Comparison of ENCODE assay signal across 24 cellular contexts in the genomic region with DNA sequence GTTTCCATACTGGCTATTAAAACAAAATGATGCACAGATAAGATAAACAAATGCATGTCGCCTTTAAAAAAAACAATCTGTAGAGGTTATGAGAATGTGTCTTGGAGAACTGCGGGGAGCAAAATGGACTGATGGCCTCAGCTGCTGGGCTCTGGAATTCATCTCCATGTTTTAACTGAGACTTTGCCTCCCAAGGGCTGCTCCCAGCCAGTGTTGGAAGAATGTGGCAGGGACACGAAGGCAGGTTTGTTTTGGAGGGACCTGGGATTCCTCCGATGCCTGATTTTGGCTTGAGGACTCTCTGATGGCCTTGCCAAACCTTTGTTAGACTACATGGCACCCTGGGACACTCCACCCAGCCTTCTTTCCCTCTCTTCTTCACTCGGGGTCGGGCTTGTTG.
DNase-seq lines count a peak whose midpoint lies in the region; ATAC-seq, FAIRE-seq and TF ChIP-seq lines count a peak whose summit lies in the region.
"Had no signal": no experiment of that assay in that cellular context is flagged by ENCODE, and none has a peak within 500 bp of the region (broad histone marks: within the 10 kb centered on the region; RNA-seq: fewer than 3 reads in every experiment).

No MANE protein-coding gene starts in this region.

- CTCF ChIA-PET in K562 (lab: Yijun Ruan, JAX; ENCODE audit: low intra/inter-chr PET ratio): no interaction called here

- H3K27ac Mint-ChIP-seq in neural progenitor cell (peak overlapping the region; percentile 9), osteocyte (ENCODE audit: unreplicated experiment) (no peak overlapping the region)
- H3K27ac Mint-ChIP-seq: B cell; CD4-positive, alpha-beta T cell; CD8-positive, alpha-beta T cell had no signal

- intact Hi-C loops in K562 (cut with micrococcal nuclease) (no loop called here), prostate gland (cut with DNase I) (no loop called here)

- H4K8ac ChIP-seq in mesenchymal stem cell (ENCODE audit: low read length): no peak overlapping the region

- H3K4me3 Mint-ChIP-seq in neural progenitor cell (no peak overlapping the region), osteocyte (ENCODE audit: unreplicated experiment) (no peak overlapping the region)
- H3K4me3 Mint-ChIP-seq: B cell; CD4-positive, alpha-beta T cell; CD8-positive, alpha-beta T cell had no signal

- no peaks in the 10 kb centered on the region for H3K27me3 ChIP-seq in K562 (ENCODE audit: control insufficient read depth in 2 of 2, insufficient read depth in 2 of 2, low read length in 2 of 2)
- H3K27me3 ChIP-seq in neural progenitor cell: no peaks in the 10 kb centered on the region
- H3K27me3 ChIP-seq in smooth muscle cell (ENCODE audit: low read depth): no peaks in the 10 kb centered on the region
- no peaks in the 10 kb centered on the region for H3K27me3 ChIP-seq in suprapubic skin
- no peaks in the 10 kb centered on the region for H3K27me3 ChIP-seq in prostate gland (replicated peaks; ENCODE audit: insufficient read depth)
- H3K27me3 ChIP-seq in mesenchymal stem cell (ENCODE audit: control insufficient read depth in 1 of 2, insufficient read depth in 1 of 2, low read length in 2 of 2): peaks cover 0 to 13% of the 10 kb centered on the region in 2 experiments

- peaks cover 0 to 6% of the 10 kb centered on the region in 2 experiments; a peak in 1 of 5 replicates for H3K4me1 ChIP-seq in K562 (replicated peaks in 1 of 2; ENCODE audit: control insufficient read depth in 2 of 2, insufficient read depth in 2 of 2, low read length in 2 of 2)
- peaks cover 16% of the 10 kb centered on the region for H3K4me1 ChIP-seq in neural progenitor cell
- H3K4me1 ChIP-seq in smooth muscle cell (ENCODE audit: low read depth): peaks cover 7% of the 10 kb centered on the region
- no peaks in the 10 kb centered on the region for H3K4me1 ChIP-seq in suprapubic skin
- H3K4me1 ChIP-seq in prostate gland (replicated peaks): no peaks in the 10 kb centered on the region
- no peaks in the 10 kb centered on the region for H3K4me1 ChIP-seq in mesenchymal stem cell (ENCODE audit: control insufficient read depth, insufficient read depth, low read depth, low read length)
- H3K4me1 ChIP-seq: Caco-2 had no signal

- H3K79me2 ChIP-seq in K562 (ENCODE audit: control insufficient read depth, insufficient read depth, low read length) (no peaks in the 10 kb centered on the region), neural progenitor cell (ENCODE audit: low read depth) (no peaks in the 10 kb centered on the region), smooth muscle cell (ENCODE audit: low read depth) (no peaks in the 10 kb centered on the region)

- no peak overlapping the region for H3K23ac ChIP-seq in mesenchymal stem cell (ENCODE audit: low read length in 2 of 2)

- DNase-seq in ELF-1 (ENCODE audit: low read depth, low spot score) (peak; percentile 14), K562 (ENCODE audit: extremely low read depth in 1 of 4, low spot score in 3 of 4) (no peak), neural progenitor cell (ENCODE audit: low spot score) (no peak), smooth muscle cell (lab: John Stamatoyannopoulos, UW; ENCODE audit: unreplicated experiment) (no peak), suprapubic skin (ENCODE audit: low spot score in 2 of 2) (no peak), prostate gland (ENCODE audit: low spot score) (no peak), osteocyte (ENCODE audit: extremely low spot score, unreplicated experiment) (no peak), mesenchymal stem cell (no peak)
- DNase-seq: 8988T; AML-193; Caco-2; Calu3; CD4-positive, alpha-beta T cell; CD8-positive, alpha-beta T cell; DMS79 treated with DMSO at 0.1 percent for 48 hours; GDM1 had no signal

- TF ChIP-seq RAD21 in K562 (CRISPR knock-in tag; conservative IDR thresholded peaks at IDR 0.05 in 1 of 2, IDR thresholded peaks at IDR 0.05 in 1 of 2): no peak

- no peak overlapping the region for H3K4ac ChIP-seq in mesenchymal stem cell (ENCODE audit: low read depth in 1 of 2, low read length in 2 of 2)

- no peak overlapping the region for H3K4me3 ChIP-seq in K562
- H3K4me3 ChIP-seq in neural progenitor cell: no peak overlapping the region
- no peak overlapping the region for H3K4me3 ChIP-seq in smooth muscle cell
- no peak overlapping the region for H3K4me3 ChIP-seq in suprapubic skin
- no peak overlapping the region for H3K4me3 ChIP-seq in prostate gland
- H3K4me3 ChIP-seq in mesenchymal stem cell (ENCODE audit: insufficient read depth in 1 of 2, low read depth in 1 of 2, low read length in 2 of 2): no peak overlapping the region
- H3K4me3 ChIP-seq: BLaER1 treated with 17β-estradiol and CSF1 and Interleukin-3, amounts not matched to agents 10 nM and 100 nM; GM12878 had no signal

- no peak overlapping the region for H2BK12ac ChIP-seq in mesenchymal stem cell (ENCODE audit: low read length in 2 of 2)

- no peak overlapping the region for H3K14ac ChIP-seq in mesenchymal stem cell (ENCODE audit: low read length in 2 of 2)

- no peak overlapping the region for H2BK15ac ChIP-seq in mesenchymal stem cell (ENCODE audit: low read depth, poor library complexity, severe bottlenecking)

- TF ChIP-seq POLR2A in K562 (conservative IDR thresholded peaks at IDR 0.05) (no peak), suprapubic skin (IDR thresholded peaks at IDR 0.05) (no peak), prostate gland (IDR thresholded peaks at IDR 0.05) (no peak)

- H3F3A ChIP-seq in neural progenitor cell (ENCODE audit: low read depth): peaks cover 11% of the 10 kb centered on the region
- no peaks in the 10 kb centered on the region for H3F3A ChIP-seq in smooth muscle cell (ENCODE audit: low read depth)

- no TSS peak for BruUV-seq in K562 (replicated peaks; lab: Mats Ljungman, UMichigan)

- 25% methylated on average over 5 of the region's 6 CpGs for WGBS in K562 (ENCODE audit: insufficient coverage, low coverage, missing lambda C conversion rate)
- 56% methylated on average over 6 of the region's 6 CpGs for WGBS in smooth muscle cell (ENCODE audit: low lambda C conversion rate)
- 76% methylated on average over 6 of the region's 6 CpGs for WGBS in suprapubic skin
- WGBS in prostate gland: 70% methylated on average over 6 of the region's 6 CpGs
- WGBS in mesenchymal stem cell: 79% methylated on average over 6 of the region's 6 CpGs

- H2BK120ac ChIP-seq in mesenchymal stem cell (ENCODE audit: low read depth, low read length): no peak overlapping the region

- H2AK5ac ChIP-seq in mesenchymal stem cell (ENCODE audit: low read length, severe bottlenecking): no peak overlapping the region

- POLR2A ChIA-PET in K562 (lab: Yijun Ruan, JAX): no interaction called here

- no peaks in the 10 kb centered on the region for H3K36me3 ChIP-seq in K562 (ENCODE audit: control insufficient read depth, insufficient read depth, low read length)
- H3K36me3 ChIP-seq in neural progenitor cell: no peaks in the 10 kb centered on the region
- no peaks in the 10 kb centered on the region for H3K36me3 ChIP-seq in smooth muscle cell (ENCODE audit: low read depth)
- no peaks in the 10 kb centered on the region for H3K36me3 ChIP-seq in suprapubic skin
- H3K36me3 ChIP-seq in prostate gland: no peaks in the 10 kb centered on the region
- H3K36me3 ChIP-seq in mesenchymal stem cell (ENCODE audit: control insufficient read depth in 1 of 2, insufficient read depth in 2 of 2, low read depth in 1 of 2, low read length in 2 of 2): no peaks in the 10 kb centered on the region
- H3K36me3 ChIP-seq: BLaER1 treated with 17β-estradiol and CSF1 and Interleukin-3, amounts not matched to agents 10 nM and 100 nM had no signal

- no peaks in the 10 kb centered on the region for H3K9me1 ChIP-seq in K562 (ENCODE audit: control insufficient read depth, insufficient read depth, low read length)

- H3K79me1 ChIP-seq in mesenchymal stem cell (replicated peaks; ENCODE audit: low read length, poor library complexity, severe bottlenecking): no peaks in the 10 kb centered on the region

- H3K4me2 ChIP-seq in K562 (ENCODE audit: insufficient read depth, low read length) (no peak overlapping the region), neural progenitor cell (no peak overlapping the region), smooth muscle cell (no peak overlapping the region), mesenchymal stem cell (ENCODE audit: low read length, poor library complexity, severe bottlenecking) (no peak overlapping the region)
- H3K4me2 ChIP-seq: BLaER1 treated with 17β-estradiol and CSF1 and Interleukin-3, amounts not matched to agents 10 nM and 100 nM had no signal

- peaks cover 6% of the 10 kb centered on the region for H3K27me3 Mint-ChIP-seq in neural progenitor cell (ENCODE audit: insufficient read depth, low read depth)
- no peaks in the 10 kb centered on the region for H3K27me3 Mint-ChIP-seq in osteocyte (ENCODE audit: unreplicated experiment)
- H3K27me3 Mint-ChIP-seq: B cell; CD4-positive, alpha-beta T cell had no signal

- FAIRE-seq in K562 (lab: Jason Lieb, UNC): no peak
- FAIRE-seq: A204.1, D721Med, GM12892, GM18507 had no signal

- H4K20me1 ChIP-seq in K562 (replicated peaks; ENCODE audit: control insufficient read depth, insufficient read depth, low read length): no peaks in the 10 kb centered on the region
- H4K20me1 ChIP-seq in neural progenitor cell (ENCODE audit: low read depth): no peaks in the 10 kb centered on the region
- H4K20me1 ChIP-seq in smooth muscle cell (ENCODE audit: low read depth): no peaks in the 10 kb centered on the region

- H2AFZ ChIP-seq in K562 (ENCODE audit: low read depth, low read length) (0 out of 2 replicates have a peak overlapping the region, but pooled peaks have one; percentile 40), neural progenitor cell (replicated peaks) (peak overlapping the region; percentile 22), smooth muscle cell (ENCODE audit: low read depth) (peak overlapping the region; percentile 38), mesenchymal stem cell (ENCODE audit: low read depth, low read length) (no peak overlapping the region)

- no peak overlapping the region for H3K18ac ChIP-seq in mesenchymal stem cell (ENCODE audit: low read depth in 1 of 2, low read length in 2 of 2)

- in situ Hi-C loops in K562 (cut with MboI): no loop called here

- no peak overlapping the region for H3K9ac ChIP-seq in K562 (ENCODE audit: insufficient read depth in 1 of 2, low read depth in 2 of 2, low read length in 2 of 2)
- H3K9ac ChIP-seq in neural progenitor cell: no peak overlapping the region
- H3K9ac ChIP-seq in smooth muscle cell (ENCODE audit: low read depth): no peak overlapping the region
- H3K9ac ChIP-seq in mesenchymal stem cell (ENCODE audit: low read length): no peak overlapping the region
- H3K9ac ChIP-seq: BLaER1 treated with 17β-estradiol and CSF1 and Interleukin-3, amounts not matched to agents 10 nM and 100 nM had no signal

- H3K27ac ChIP-seq in K562 (ENCODE audit: extremely low read depth, low read depth, low read length) (no peak overlapping the region), neural progenitor cell (no peak overlapping the region), smooth muscle cell (ENCODE audit: low read depth) (no peak overlapping the region), suprapubic skin (no peak overlapping the region), prostate gland (no peak overlapping the region), mesenchymal stem cell (ENCODE audit: low read length, poor library complexity, severe bottlenecking) (no peak overlapping the region)
- H3K27ac ChIP-seq: BLaER1 treated with 17β-estradiol and CSF1 and Interleukin-3, amounts not matched to agents 10 nM and 100 nM; C4-2B had no signal

- H3K4me1 Mint-ChIP-seq in neural progenitor cell: peaks cover 4% of the 10 kb centered on the region
- H3K4me1 Mint-ChIP-seq in osteocyte (ENCODE audit: unreplicated experiment): no peaks in the 10 kb centered on the region
- H3K4me1 Mint-ChIP-seq: B cell had no signal

- H3K9me3 ChIP-seq in K562 (replicated peaks; ENCODE audit: control insufficient read depth, insufficient read depth, low read depth, low read length) (no peaks in the 10 kb centered on the region), neural progenitor cell (ENCODE audit: low read depth) (no peaks in the 10 kb centered on the region), smooth muscle cell (replicated peaks; ENCODE audit: low read depth) (no peaks in the 10 kb centered on the region), suprapubic skin (no peaks in the 10 kb centered on the region), prostate gland (no peaks in the 10 kb centered on the region), mesenchymal stem cell (ENCODE audit: control insufficient read depth, low read length) (no peaks in the 10 kb centered on the region)
- H3K9me3 ChIP-seq: Caco-2 had no signal

- TF ChIP-seq EP300 in K562 (IDR thresholded peaks at IDR 0.05; ENCODE audit: low read length): no peak
- no peak for TF ChIP-seq EP300 in suprapubic skin (IDR thresholded peaks at IDR 0.05)

- H3K36me3 Mint-ChIP-seq in neural progenitor cell (no peaks in the 10 kb centered on the region), osteocyte (ENCODE audit: unreplicated experiment) (no peaks in the 10 kb centered on the region)
- H3K36me3 Mint-ChIP-seq: CD8-positive, alpha-beta T cell had no signal

- no peaks in the 10 kb centered on the region for H3K9me3 Mint-ChIP-seq in neural progenitor cell
- peaks cover 8% of the 10 kb centered on the region for H3K9me3 Mint-ChIP-seq in osteocyte (ENCODE audit: unreplicated experiment)
- H3K9me3 Mint-ChIP-seq: CD4-positive, alpha-beta T cell had no signal

- H2BK5ac ChIP-seq in mesenchymal stem cell (ENCODE audit: low read depth, low read length, poor library complexity, severe bottlenecking): no peak overlapping the region

- no peak for ATAC-seq in K562
- ATAC-seq: CD8-positive, alpha-beta T cell; GM12878 had no signal

- no peak for TF ChIP-seq CTCF in K562 (IDR thresholded peaks at IDR 0.05 in 2 of 3, conservative IDR thresholded peaks at IDR 0.05 in 1 of 3; ENCODE audit: insufficient read depth in 2 of 3, low read depth in 1 of 3, low read length in 3 of 3)
- TF ChIP-seq CTCF in neural progenitor cell (IDR thresholded peaks at IDR 0.05): no peak
- no peak for TF ChIP-seq CTCF in smooth muscle cell (IDR thresholded peaks at IDR 0.05; ENCODE audit: borderline replicate concordance, insufficient read depth, poor library complexity, severe bottlenecking)
- TF ChIP-seq CTCF in suprapubic skin (IDR thresholded peaks at IDR 0.05): no peak
- no peak for TF ChIP-seq CTCF in prostate gland (IDR thresholded peaks at IDR 0.05)
- TF ChIP-seq CTCF in osteocyte (IDR thresholded peaks at IDR 0.05): no peak

- no peak overlapping the region for H4K91ac ChIP-seq in mesenchymal stem cell (ENCODE audit: low read length)
